In the genomic region with DNA sequence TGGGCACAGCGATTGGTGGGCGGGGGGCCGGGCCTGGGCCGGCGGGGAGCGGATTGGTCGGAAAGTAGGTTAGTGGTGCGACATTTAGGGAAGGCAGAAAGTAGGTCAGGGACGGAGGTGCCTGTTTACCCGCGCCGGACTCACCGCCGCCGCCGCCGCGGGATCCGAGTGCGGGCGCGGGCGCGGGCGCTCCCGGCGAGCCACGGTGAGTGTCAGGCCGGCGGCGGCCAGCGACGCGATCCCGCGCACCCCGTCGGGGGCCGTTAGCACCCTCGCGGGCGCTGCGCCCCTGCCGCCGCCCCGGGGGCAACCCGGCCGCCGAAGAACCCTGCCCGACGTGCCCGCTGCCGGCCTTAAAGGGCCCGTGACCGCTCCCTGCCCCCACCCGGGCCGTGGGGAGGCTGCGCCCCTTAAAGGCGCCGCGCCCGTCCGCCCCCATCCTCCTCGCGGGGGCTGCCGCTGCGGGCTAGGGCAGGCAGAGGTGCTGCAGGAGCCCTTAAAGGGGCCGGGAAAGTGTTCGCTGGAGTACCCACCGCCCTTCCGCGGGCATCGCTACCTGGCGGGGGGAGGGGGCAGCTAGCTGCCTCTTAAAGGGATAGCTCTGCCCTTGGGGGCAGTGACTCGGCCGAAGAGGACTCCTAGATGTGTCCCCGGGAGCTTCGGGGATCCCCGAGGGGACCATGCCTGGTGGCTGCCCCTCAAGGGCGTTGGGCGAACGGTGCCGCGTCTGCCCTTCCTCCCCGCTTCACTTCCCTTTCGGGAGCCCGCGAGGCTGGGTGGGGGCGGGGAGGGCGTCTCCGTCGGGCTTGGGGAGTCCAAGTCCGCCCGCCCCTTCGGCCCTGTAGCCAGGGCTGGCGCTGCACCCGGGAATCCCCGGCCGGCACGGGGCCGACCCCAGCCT, we compare ENCODE assay signal across 8 cellular contexts. TPM values are rescaled to one million over a fixed set of nuclear protein-coding genes. Genes with fewer than 3 reads are reported as not detected.
DNase-seq lines count a peak whose midpoint lies in the region; ATAC-seq, FAIRE-seq and TF ChIP-seq lines count a peak whose summit lies in the region.

BMAL1 (plus strand) TSS at position 72 of the 901 bp plus-strand sequence. CDS start 76,519 bp downstream, outside the sequence.

- ATAC-seq in natural killer cell, result peak; percentile 34 to 61 (median 42)

- H4K20me1 ChIP-seq in Karpas-422 (ENCODE audit: insufficient read depth, low read depth, low read length), result no peaks in the 10 kb centered on the region

- H3K79me2 ChIP-seq in Karpas-422 (ENCODE audit: low read length), result no peaks in the 10 kb centered on the region

- TF ChIP-seq CTCF in NB4 (IDR thresholded peaks at IDR 0.05; ENCODE audit: low read depth, low read length) (no peak), epithelial cell of proximal tubule (conservative IDR thresholded peaks at IDR 0.05; ENCODE audit: low read depth, low read length) (no peak), natural killer cell (IDR thresholded peaks at IDR 0.05) (no peak), subcutaneous adipose tissue (IDR thresholded peaks at IDR 0.05; ENCODE audit: low read depth) (no peak)

- no peak within 1 kb of the TSS for H3K4me2 ChIP-seq in Karpas-422 (ENCODE audit: low read depth, low read length, poor library complexity, severe bottlenecking)

- no peak within 1 kb of the TSS for H3K27ac ChIP-seq in Karpas-422 (ENCODE audit: low read length)

- no peak within 1 kb of the TSS for H2AFZ ChIP-seq in Karpas-422 (ENCODE audit: low read length)

- no peak within 1 kb of the TSS for H3K9ac ChIP-seq in Karpas-422 (ENCODE audit: low read length)

- H3K4me1 Mint-ChIP-seq in natural killer cell, result peaks cover 58 to 64% of the 10 kb centered on the region in 2 donors

- H3K27me3 Mint-ChIP-seq in natural killer cell (ENCODE audit: low read depth in 2 of 2), result peaks cover 12 to 18% of the 10 kb centered on the region in 2 donors

- no peaks in the 10 kb centered on the region for H3K9me2 ChIP-seq in Karpas-422 (replicated peaks; ENCODE audit: insufficient read depth, low read length)

- no peak for FAIRE-seq in GM12891 (lab: Jason Lieb, UNC)

- peak within 1 kb of the TSS; percentile 99 for H3K4me3 Mint-ChIP-seq in natural killer cell

- no peaks in the 10 kb centered on the region for H3K9me3 ChIP-seq in Karpas-422 (ENCODE audit: low read length)

- intact Hi-C loops in natural killer cell (cut with micrococcal nuclease), result loop anchor here (1.0 to 5.0 kb wide), 6 partner anchors 39 to 1061 kb away; partner anchors contain the start of genes BTBD10 and FAR1

- H3K36me3 Mint-ChIP-seq in natural killer cell, result no peaks in the 10 kb centered on the region

- H3K4me1 ChIP-seq in Karpas-422 (ENCODE audit: low read length), result no peaks in the 10 kb centered on the region

- H3K4me3 ChIP-seq in NB4 (ENCODE audit: low read depth, low read length) (peak within 1 kb of the TSS; percentile 61), epithelial cell of proximal tubule (ENCODE audit: low read depth, low read length) (peak within 1 kb of the TSS; percentile 98), Karpas-422 (ENCODE audit: low read length) (no peak within 1 kb of the TSS)

- no peaks in the 10 kb centered on the region for H3K36me3 ChIP-seq in Karpas-422 (ENCODE audit: insufficient read depth, low read length)

- DNase-seq in GM12891 (ENCODE audit: insufficient read length, low spot score) (peak; percentile 38), H4 (ENCODE audit: low spot score) (no peak), NB4 (ENCODE audit: low read depth) (peak; percentile 26), activated T-cell treated with anti-CD3 and anti-CD28 coated beads for 1 hour (ENCODE audit: low read depth) (peak; percentile 32), epithelial cell of proximal tubule (ENCODE audit: low read depth) (no peak), natural killer cell (no peak), Karpas-422 (no peak)

- peak within 1 kb of the TSS; percentile 95 to 98 for H3K27ac Mint-ChIP-seq in natural killer cell

- H3K9me3 Mint-ChIP-seq in natural killer cell, result no peaks in the 10 kb centered on the region

- TF ChIP-seq POLR2A in GM12891 (IDR thresholded peaks at IDR 0.05; ENCODE audit: low read depth, low read length), result no peak
- TF ChIP-seq POLR2A in NB4 (IDR thresholded peaks at IDR 0.05; ENCODE audit: extremely low read depth, insufficient read length), result no peak

- no peaks in the 10 kb centered on the region for H3K27me3 ChIP-seq in Karpas-422 (ENCODE audit: low read length)

TF ChIP-seq in GM12891, 5 proteins besides CTCF, POLR2A, EP300 and RAD21:
- TF ChIP-seq TAF1 (IDR thresholded peaks at IDR 0.05; ENCODE audit: low read depth, low read length) (no peak), PAX5 (IDR thresholded peaks at IDR 0.05; ENCODE audit: insufficient read depth, low read length, severe bottlenecking) (no peak), SPI1 (IDR thresholded peaks at IDR 0.05; ENCODE audit: low read depth, low read length) (peak; percentile 42; the same call in 1 of the 2 replicates), POU2F2 (IDR thresholded peaks at IDR 0.05; ENCODE audit: low read depth, low read length) (no peak)

RNA-seq across cellular contexts. Expression of gene BMAL1, which starts in this region (rescaled TPM):
- polyA plus RNA-seq in GM12891 (2012; ENCODE audit: low read depth, missing spikeins), result 3.0 TPM
- total RNA-seq in H4 (2014; rRNA removed; shearing (Covaris generic)), result 12.1 and 14.2 TPM in 2 replicates
- total RNA-seq in epithelial cell of proximal tubule, result 8.5 and 10.3 TPM in 2 replicates
- total RNA-seq in natural killer cell, result 100 to 1,000 TPM; 142 to 162 (median 145) TPM
- 10 to 100 TPM; 40.8 to 81.8 (median 54.0) TPM for total RNA-seq in subcutaneous adipose tissue
- not detected in 2 replicates for total RNA-seq in Karpas-422 (2014; rRNA removed; shearing (Covaris generic); ENCODE audit: low replicate concordance)

Comparison
In these comparisons a context has a peak if more than half of its experiments do, and no peak if none do; other contexts are left out.
1. DNase-seq: peak in GM12891 (single experiment), NB4 (single experiment) and activated T-cell treated with anti-CD3 and anti-CD28 coated beads for 1 hour (single experiment); none in H4 (single experiment), epithelial cell of proximal tubule (single experiment), natural killer cell (single experiment) and Karpas-422 (single experiment).